3 cellular contexts compared by ENCODE assay signal in the genomic region with DNA sequence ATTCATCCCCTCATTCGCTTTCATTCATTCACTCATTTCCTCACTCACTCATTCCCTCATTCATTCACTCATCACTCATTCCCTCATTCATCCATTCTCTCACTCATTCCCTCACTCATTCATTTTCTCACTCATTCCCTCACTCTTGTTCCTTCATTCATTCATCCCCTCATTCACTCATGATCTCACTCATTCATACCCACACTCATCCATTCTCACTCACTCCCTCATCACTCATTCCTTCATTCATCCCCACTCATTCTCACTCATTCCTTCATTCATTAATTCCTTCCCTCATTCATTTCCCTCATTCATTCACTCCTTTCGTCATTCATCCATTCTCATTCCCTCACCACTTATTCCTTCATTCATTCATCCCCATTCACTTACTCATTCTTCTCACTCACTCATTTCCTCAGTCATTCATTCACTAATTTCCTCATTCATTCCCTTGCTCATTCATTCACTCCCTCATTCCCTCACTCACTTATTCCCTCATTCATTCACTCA.
TF ChIP-seq lines count a peak whose summit lies in the region.

No MANE protein-coding gene starts in this region.

TF ChIP-seq in HEK293, 187 proteins besides CTCF, POLR2A, EP300 and RAD21:
- no peak for TF ChIP-seq ZNF274 (IDR thresholded peaks at IDR 0.05; ENCODE audit: low read length)
- no peak for TF ChIP-seq ZNF274 (tag by site-specific recombination; IDR thresholded peaks at IDR 0.05; ENCODE audit: borderline replicate concordance)
- TF ChIP-seq ZNF404 (tag by site-specific recombination; IDR thresholded peaks at IDR 0.05): no peak
- no peak for TF ChIP-seq ZNF214 (tag by site-specific recombination; IDR thresholded peaks at IDR 0.05; ENCODE audit: borderline replicate concordance)
- no peak for TF ChIP-seq ZSCAN23 (tag by site-specific recombination; IDR thresholded peaks at IDR 0.05)
- peak; percentile 82 for TF ChIP-seq ZNF366 (tag by site-specific recombination; conservative IDR thresholded peaks at IDR 0.05)
- TF ChIP-seq, protein P1, sequence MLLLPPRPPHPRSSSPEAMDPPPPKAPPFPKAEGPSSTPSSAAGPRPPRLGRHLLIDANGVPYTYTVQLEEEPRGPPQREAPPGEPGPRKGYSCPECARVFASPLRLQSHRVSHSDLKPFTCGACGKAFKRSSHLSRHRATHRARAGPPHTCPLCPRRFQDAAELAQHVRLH (tag by site-specific recombination; IDR thresholded peaks at IDR 0.05): 0 out of 2 replicates have a peak, but pooled peaks have one; percentile 10
- no peak for TF ChIP-seq ZNF19 (tag by site-specific recombination; IDR thresholded peaks at IDR 0.05; ENCODE audit: low read depth)
- TF ChIP-seq ZIC2 (tag by site-specific recombination; IDR thresholded peaks at IDR 0.05): no peak
- TF ChIP-seq HOXA7 (CRISPR knock-in tag; IDR thresholded peaks at IDR 0.05; ENCODE audit: borderline replicate concordance): no peak
- TF ChIP-seq ZNF24 (tag by site-specific recombination; IDR thresholded peaks at IDR 0.05): 0 out of 2 replicates have a peak, but pooled peaks have one; percentile 63
- TF ChIP-seq, protein P2, sequence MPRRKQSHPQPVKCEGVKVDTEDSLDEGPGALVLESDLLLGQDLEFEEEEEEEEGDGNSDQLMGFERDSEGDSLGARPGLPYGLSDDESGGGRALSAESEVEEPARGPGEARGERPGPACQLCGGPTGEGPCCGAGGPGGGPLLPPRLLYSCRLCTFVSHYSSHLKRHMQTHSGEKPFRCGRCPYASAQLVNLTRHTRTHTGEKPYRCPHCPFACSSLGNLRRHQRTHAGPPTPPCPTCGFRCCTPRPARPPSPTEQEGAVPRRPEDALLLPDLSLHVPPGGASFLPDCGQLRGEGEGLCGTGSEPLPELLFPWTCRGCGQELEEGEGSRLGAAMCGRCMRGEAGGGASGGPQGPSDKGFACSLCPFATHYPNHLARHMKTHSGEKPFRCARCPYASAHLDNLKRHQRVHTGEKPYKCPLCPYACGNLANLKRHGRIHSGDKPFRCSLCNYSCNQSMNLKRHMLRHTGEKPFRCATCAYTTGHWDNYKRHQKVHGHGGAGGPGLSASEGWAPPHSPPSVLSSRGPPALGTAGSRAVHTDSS (tag by site-specific recombination; IDR thresholded peaks at IDR 0.05): no peak
- TF ChIP-seq OVOL3 (tag by site-specific recombination; IDR thresholded peaks at IDR 0.05): no peak
- no peak for TF ChIP-seq BCL11A (tag by site-specific recombination; IDR thresholded peaks at IDR 0.05; ENCODE audit: low read depth)
- TF ChIP-seq PRDM1 (tag by site-specific recombination; IDR thresholded peaks at IDR 0.05): 0 out of 2 replicates have a peak, but pooled peaks have one; percentile 5
- TF ChIP-seq ZNF837 (tag by site-specific recombination; IDR thresholded peaks at IDR 0.05): no peak
- no peak for TF ChIP-seq ZNF248 (tag by site-specific recombination; IDR thresholded peaks at IDR 0.05)
- TF ChIP-seq KLF1 (tag by site-specific recombination; IDR thresholded peaks at IDR 0.05): no peak
- TF ChIP-seq PBX3 (CRISPR knock-in tag; IDR thresholded peaks at IDR 0.05): no peak

TF ChIP-seq in GM12878, 131 proteins besides CTCF, POLR2A, EP300 and RAD21:
- TF ChIP-seq MLLT1 (IDR thresholded peaks at IDR 0.05): no peak
- no peak for TF ChIP-seq BCL3 (IDR thresholded peaks at IDR 0.05; ENCODE audit: borderline replicate concordance, insufficient read depth, low read depth, low read length, poor library complexity, severe bottlenecking)
- no peak for TF ChIP-seq USF1 (IDR thresholded peaks at IDR 0.05; ENCODE audit: borderline replicate concordance, extremely low read length, insufficient read depth, low read depth, low read length)
- TF ChIP-seq ZNF24 (IDR thresholded peaks at IDR 0.05): peak; percentile 97
- no peak for TF ChIP-seq TBL1XR1 (IDR thresholded peaks at IDR 0.05; ENCODE audit: low read depth, low read length)
- no peak for TF ChIP-seq RCOR1 (conservative IDR thresholded peaks at IDR 0.05; ENCODE audit: low read depth, low read length)

TF ChIP-seq in H1, 55 proteins besides CTCF, POLR2A, EP300 and RAD21:
- TF ChIP-seq TCF12 (IDR thresholded peaks at IDR 0.05; ENCODE audit: low read depth, low read length): no peak
- no peak for TF ChIP-seq POU5F1 (IDR thresholded peaks at IDR 0.05; ENCODE audit: low read depth, low read length)
- TF ChIP-seq SRF (IDR thresholded peaks at IDR 0.05; ENCODE audit: low read depth, low read length): no peak
- TF ChIP-seq JUND (IDR thresholded peaks at IDR 0.05; ENCODE audit: low read length): no peak
- no peak for TF ChIP-seq TBP (IDR thresholded peaks at IDR 0.05; ENCODE audit: low read depth, low read length)
- TF ChIP-seq GABPA (IDR thresholded peaks at IDR 0.05; ENCODE audit: borderline replicate concordance, insufficient read depth, low read length): no peak
- no peak for TF ChIP-seq SIX5 (IDR thresholded peaks at IDR 0.05; ENCODE audit: low read depth, low read length)
- TF ChIP-seq TEAD4 (IDR thresholded peaks at IDR 0.05; ENCODE audit: low read depth, low read length): no peak
- no peak for TF ChIP-seq SIN3A (conservative IDR thresholded peaks at IDR 0.05 in 1 of 2, IDR thresholded peaks at IDR 0.05 in 1 of 2; ENCODE audit: low read depth in 1 of 2, low read length in 2 of 2)
- no peak for TF ChIP-seq CHD2 (IDR thresholded peaks at IDR 0.05; ENCODE audit: low read length)
- no peak for TF ChIP-seq JUN (IDR thresholded peaks at IDR 0.05; ENCODE audit: low read depth, low read length)
- no peak for TF ChIP-seq TAF7 (optimal IDR thresholded peaks at IDR 0.05; ENCODE audit: borderline replicate concordance, low read depth, low read length)
- no peak for TF ChIP-seq POLR2AphosphoS5 (IDR thresholded peaks at IDR 0.05; ENCODE audit: low read depth, low read length)
- TF ChIP-seq EGR1 (IDR thresholded peaks at IDR 0.05; ENCODE audit: borderline replicate concordance, low read depth, low read length): no peak
- TF ChIP-seq NANOG (IDR thresholded peaks at IDR 0.05; ENCODE audit: insufficient read depth, low read depth, low read length, poor library complexity, severe bottlenecking): no peak
- TF ChIP-seq GTF2F1 (IDR thresholded peaks at IDR 0.05; ENCODE audit: borderline replicate concordance, low read depth, low read length): no peak
- TF ChIP-seq CHD1 (IDR thresholded peaks at IDR 0.05; ENCODE audit: low read depth, low read length): no peak
- TF ChIP-seq SUZ12 (IDR thresholded peaks at IDR 0.05; ENCODE audit: low read length): no peak
